Comparison of ENCODE assay signal across 11 cellular contexts in genomic region chr19:3046621-3047306, GRCh38. TPM values are rescaled to one million over a fixed set of nuclear protein-coding genes. Genes with fewer than 3 reads are reported as not detected.
A peak's percentile ranks its signal among the peaks of the same experiment; 100 is the strongest.
DNase-seq lines count a peak whose midpoint lies in the region; ATAC-seq, FAIRE-seq and TF ChIP-seq lines count a peak whose summit lies in the region.
"Had no signal": no experiment of that assay in that cellular context is flagged by ENCODE, and none has a peak within 500 bp of the region (broad histone marks: within the 10 kb centered on the region; RNA-seq: fewer than 3 reads in every experiment).

No MANE protein-coding gene starts in this region.

- no peaks in the 10 kb centered on the region for H3K9me3 Mint-ChIP-seq in natural killer cell treated with Interleukin-12 subunit alpha and Interleukin-12 subunit beta and Interleukin-15 and Interleukin-18, amount 100 ng/mL, for 72 hours
- H3K9me3 Mint-ChIP-seq in activated CD8-positive, alpha-beta T cell treated with anti-CD3 and anti-CD28 coated beads for 36 hours: no peaks in the 10 kb centered on the region

- POLR2A ChIA-PET in K562 (lab: Yijun Ruan, JAX): interaction anchor here (0.6 to 1.6 kb wide), 5 partner anchors 11 to 740 kb away, joined by 3 to 8 read pairs (median 3); no protein-coding TSS in a partner anchor
- POLR2A ChIA-PET in activated CD8-positive, alpha-beta T cell treated with anti-CD3 and anti-CD28 coated beads for 36 hours (lab: Charles Lee): interaction anchor here (0.9 kb wide), 1 partner anchor 11 kb away, joined by 3 read pairs; no protein-coding TSS in a partner anchor

- ATAC-seq in K562: peak; percentile 25
- ATAC-seq in natural killer cell treated with Interleukin-12 subunit alpha and Interleukin-12 subunit beta and Interleukin-15 and Interleukin-18, amount 100 ng/mL, for 72 hours: no peak
- ATAC-seq in activated CD8-positive, alpha-beta T cell treated with anti-CD3 and anti-CD28 coated beads for 36 hours: no peak

- no peak for TF ChIP-seq RAD21 in K562 (CRISPR knock-in tag; conservative IDR thresholded peaks at IDR 0.05 in 1 of 2, IDR thresholded peaks at IDR 0.05 in 1 of 2)

- peaks cover 6 to 11% of the 10 kb centered on the region in 2 donors for H3K4me1 Mint-ChIP-seq in natural killer cell treated with Interleukin-12 subunit alpha and Interleukin-12 subunit beta and Interleukin-15 and Interleukin-18, amount 100 ng/mL, for 72 hours (ENCODE audit: low read depth in 2 of 2)
- H3K4me1 Mint-ChIP-seq in activated CD8-positive, alpha-beta T cell treated with anti-CD3 and anti-CD28 coated beads for 36 hours (ENCODE audit: low read depth): peaks cover 12% of the 10 kb centered on the region

- 10% methylated on average over 18 of the region's 33 CpGs for WGBS in K562 (ENCODE audit: insufficient coverage, low coverage, missing lambda C conversion rate)
- 0 to 1% methylated on average over 17 to 19 of the region's 33 CpGs for WGBS in mesodermal cell (ENCODE audit: insufficient coverage in 2 of 2), 2 experiments
- WGBS in lower leg skin, 2 donors: 21 to 26% methylated on average over 6 to 8 of the region's 33 CpGs

- no peak overlapping the region for H3K27ac ChIP-seq in ACC112 (ENCODE audit: low read depth, low read length)
- peak overlapping the region; percentile 77 for H3K27ac ChIP-seq in K562 (ENCODE audit: extremely low read depth, low read depth, low read length)
- no peak overlapping the region for H3K27ac ChIP-seq in mesodermal cell (ENCODE audit: low read depth, low read length, severe bottlenecking)

- H3K9me1 ChIP-seq in K562 (ENCODE audit: control insufficient read depth, insufficient read depth, low read length): no peaks in the 10 kb centered on the region

- BruUV-seq in K562 (replicated peaks; lab: Mats Ljungman, UMichigan): no TSS peak

- H3K79me2 ChIP-seq in ACC112 (ENCODE audit: control insufficient read depth, insufficient read depth, low read length, unreplicated experiment) (no peaks in the 10 kb centered on the region), K562 (ENCODE audit: control insufficient read depth, insufficient read depth, low read length) (no peaks in the 10 kb centered on the region)

- H4K20me1 ChIP-seq in K562 (replicated peaks; ENCODE audit: control insufficient read depth, insufficient read depth, low read length): no peaks in the 10 kb centered on the region

- H3K36me3 ChIP-seq in ACC112 (ENCODE audit: insufficient read depth, low read length) (no peaks in the 10 kb centered on the region), K562 (ENCODE audit: control insufficient read depth, insufficient read depth, low read length) (no peaks in the 10 kb centered on the region), mesodermal cell (ENCODE audit: control insufficient read depth, insufficient read depth, low read length) (no peaks in the 10 kb centered on the region)

- intact Hi-C loops in K562 (cut with micrococcal nuclease): no loop called here
- intact Hi-C loops in lower leg skin (cut with DNase I; ENCODE audit: low total_unique reads): no loop called here
- intact Hi-C loops in activated CD8-positive, alpha-beta T cell treated with anti-CD3 and anti-CD28 coated beads for 36 hours (cut with micrococcal nuclease): no loop called here

- H3K9me3 ChIP-seq in K562 (replicated peaks; ENCODE audit: control insufficient read depth, insufficient read depth, low read depth, low read length): no peaks in the 10 kb centered on the region
- H3K9me3 ChIP-seq in mesodermal cell (ENCODE audit: control insufficient read depth, low read length): no peaks in the 10 kb centered on the region

- CTCF ChIA-PET in K562 (lab: Yijun Ruan, JAX; ENCODE audit: low intra/inter-chr PET ratio): no interaction called here
- CTCF ChIA-PET in activated CD8-positive, alpha-beta T cell treated with anti-CD3 and anti-CD28 coated beads for 36 hours (lab: Charles Lee): interaction anchor here (1.4 kb wide), 1 partner anchor 11 kb away, joined by 3 read pairs; no protein-coding TSS in a partner anchor

- TF ChIP-seq EP300 in K562 (IDR thresholded peaks at IDR 0.05; ENCODE audit: low read length): no peak

- no peak for FAIRE-seq in K562 (lab: Jason Lieb, UNC)
- FAIRE-seq: bronchial epithelial cell had no signal

- no peak overlapping the region for H3K4me3 Mint-ChIP-seq in natural killer cell treated with Interleukin-12 subunit alpha and Interleukin-12 subunit beta and Interleukin-15 and Interleukin-18, amount 100 ng/mL, for 72 hours
- H3K4me3 Mint-ChIP-seq in activated CD8-positive, alpha-beta T cell treated with anti-CD3 and anti-CD28 coated beads for 36 hours: no peak overlapping the region

- H3K4me2 ChIP-seq in K562 (ENCODE audit: insufficient read depth, low read length): no peak overlapping the region

- H3K27me3 ChIP-seq in ACC112 (ENCODE audit: insufficient read depth, low read length): no peaks in the 10 kb centered on the region
- no peaks in the 10 kb centered on the region for H3K27me3 ChIP-seq in K562 (ENCODE audit: control insufficient read depth in 2 of 2, insufficient read depth in 2 of 2, low read length in 2 of 2)

- no peak overlapping the region for H2AFZ ChIP-seq in ACC112 (ENCODE audit: low read length, unreplicated experiment)
- peak overlapping the region; percentile 81 for H2AFZ ChIP-seq in K562 (ENCODE audit: low read depth, low read length)

- H3K4me3 ChIP-seq in ACC112 (ENCODE audit: low read depth, low read length): peak overlapping the region; percentile 69; the same call in 1 of the 2 replicates
- peak overlapping the region; percentile 43 for H3K4me3 ChIP-seq in K562
- H3K4me3 ChIP-seq in mesodermal cell (ENCODE audit: extremely low read depth, insufficient read depth, low read length, poor library complexity, severe bottlenecking): peak overlapping the region; percentile 30
- H3K4me3 ChIP-seq in lower leg skin (ENCODE audit: low read depth, poor library complexity, severe bottlenecking): no peak overlapping the region
- H3K4me3 ChIP-seq: lung had no signal

- H3K27me3 Mint-ChIP-seq in natural killer cell treated with Interleukin-12 subunit alpha and Interleukin-12 subunit beta and Interleukin-15 and Interleukin-18, amount 100 ng/mL, for 72 hours: peaks cover 0 to 11% of the 10 kb centered on the region in 2 donors
- H3K27me3 Mint-ChIP-seq in activated CD8-positive, alpha-beta T cell treated with anti-CD3 and anti-CD28 coated beads for 36 hours: no peaks in the 10 kb centered on the region

- TF ChIP-seq POLR2A in K562 (conservative IDR thresholded peaks at IDR 0.05) (no peak), lower leg skin (IDR thresholded peaks at IDR 0.05) (no peak)

- no peaks in the 10 kb centered on the region for H3K4me1 ChIP-seq in ACC112 (ENCODE audit: control insufficient read depth, insufficient read depth, low read length, unreplicated experiment)
- peaks cover 12 to 38% of the 10 kb centered on the region in 2 experiments for H3K4me1 ChIP-seq in K562 (replicated peaks in 1 of 2; ENCODE audit: control insufficient read depth in 2 of 2, insufficient read depth in 2 of 2, low read length in 2 of 2)
- H3K4me1 ChIP-seq in mesodermal cell (ENCODE audit: control insufficient read depth, insufficient read depth, low read length, poor library complexity, severe bottlenecking): no peaks in the 10 kb centered on the region

- TF ChIP-seq CTCF in K562 (IDR thresholded peaks at IDR 0.05 in 2 of 3, conservative IDR thresholded peaks at IDR 0.05 in 1 of 3; ENCODE audit: insufficient read depth in 2 of 3, low read depth in 1 of 3, low read length in 3 of 3) (no peak), lower leg skin (IDR thresholded peaks at IDR 0.05) (no peak)
- TF ChIP-seq CTCF in activated CD8-positive, alpha-beta T cell treated with anti-CD3 and anti-CD28 coated beads for 36 hours (IDR thresholded peaks at IDR 0.05): no peak

- DNase-seq in NCI-H1417 treated with DMSO at 0.1 percent for 48 hours (lab: John Stamatoyannopoulos, UW) (peak; percentile 77), K562 (ENCODE audit: extremely low read depth in 1 of 4, low spot score in 3 of 4) (peak; percentile 77 to 84 (median 82)), ecto neural progenitor cell (ENCODE audit: low spot score) (no peak), lower leg skin (ENCODE audit: low spot score in 2 of 2) (no peak)
- no peak for DNase-seq in natural killer cell treated with Interleukin-12 subunit alpha and Interleukin-12 subunit beta and Interleukin-15 and Interleukin-18, amount 100 ng/mL, for 72 hours (ENCODE audit: low spot score)
- DNase-seq in activated CD8-positive, alpha-beta T cell treated with anti-CD3 and anti-CD28 coated beads for 36 hours: no peak

- no peak overlapping the region for H3K27ac Mint-ChIP-seq in natural killer cell treated with Interleukin-12 subunit alpha and Interleukin-12 subunit beta and Interleukin-15 and Interleukin-18, amount 100 ng/mL, for 72 hours
- H3K27ac Mint-ChIP-seq in activated CD8-positive, alpha-beta T cell treated with anti-CD3 and anti-CD28 coated beads for 36 hours: no peak overlapping the region

- peak overlapping the region in 1 of 2 experiments; percentile 67; a peak in 2 of 4 replicates for H3K9ac ChIP-seq in K562 (ENCODE audit: insufficient read depth in 1 of 2, low read depth in 2 of 2, low read length in 2 of 2)

- H3K36me3 Mint-ChIP-seq in natural killer cell treated with Interleukin-12 subunit alpha and Interleukin-12 subunit beta and Interleukin-15 and Interleukin-18, amount 100 ng/mL, for 72 hours: no peaks in the 10 kb centered on the region
- no peaks in the 10 kb centered on the region for H3K36me3 Mint-ChIP-seq in activated CD8-positive, alpha-beta T cell treated with anti-CD3 and anti-CD28 coated beads for 36 hours (ENCODE audit: low read depth)

- in situ Hi-C loops in K562 (cut with MboI): no loop called here

RNA-seq across cellular contexts. Expression of gene TLE5, which starts 15.5 kb away (rescaled TPM):
- 147 and 335 TPM in 2 replicates for total RNA-seq in K562 (2011; cell fraction: chromatin; rRNA removed; ENCODE audit: low replicate concordance)
- 259 and 282 TPM in 2 replicates for total RNA-seq in K562 (2011; cell fraction: nucleolus; rRNA removed)
- 209 and 242 TPM in 2 replicates for total RNA-seq in K562 (2011; cell fraction: nucleoplasm; rRNA removed)
- total RNA-seq in K562 (2014; rRNA removed): 264 and 355 TPM in 2 replicates
- total RNA-seq in K562 (2014; rRNA removed; fragmentation: Illumina TruSeq; extraction: Trizol): 75.8 and 89.1 TPM in 2 replicates
- 172 and 178 TPM in 2 replicates for total RNA-seq in K562 (2015; rRNA removed; fragmentation: Illumina TruSeq; extraction: Trizol)
- 347 and 360 TPM in 2 replicates for total RNA-seq in K562 (2021)
- 280 and 366 TPM in 2 replicates for polyA plus RNA-seq in K562 (2011; rRNA removed)
- polyA plus RNA-seq in K562 (2011; cell fraction: cytosol; rRNA removed): 357 and 770 TPM in 2 replicates
- 343 and 561 TPM in 2 replicates for polyA plus RNA-seq in K562 (2011; cell fraction: nucleus; rRNA removed)
- polyA plus RNA-seq in K562 (2012): 396 and 430 TPM in 2 replicates
- 235 and 381 TPM in 2 replicates for polyA plus RNA-seq in K562 (2014; fragmentation: Illumina TruSeq; extraction: Trizol)
- polyA plus RNA-seq in K562 (2014; fragmentation: Nextera tagmentation; extraction: Ambion mirVana): 1 to 10 TPM; 2.0 to 6.2 TPM
- polyA plus RNA-seq in K562 (2014; rRNA removed): 316 and 334 TPM in 2 replicates
- 222 and 305 TPM in 2 replicates for polyA minus RNA-seq in K562 (2011; rRNA and poly(A)+ RNA removed)
- 290 and 401 TPM in 2 replicates for polyA minus RNA-seq in K562 (2011; cell fraction: cytosol; rRNA and poly(A)+ RNA removed)
- polyA minus RNA-seq in K562 (2011; cell fraction: nucleus; rRNA and poly(A)+ RNA removed): 64.5 and 71.5 TPM in 2 replicates
- 258 TPM for polyA plus RNA-seq in mesodermal cell (2013, experiment 1 of 2)
- polyA plus RNA-seq in mesodermal cell (2013, experiment 2 of 2): 274 TPM
- 100 to 1,000 TPM; 329 to 533 (median 387) TPM for total RNA-seq in lower leg skin
- 100 to 1,000 TPM; 242 to 309 TPM for total RNA-seq in natural killer cell treated with Interleukin-12 subunit alpha and Interleukin-12 subunit beta and Interleukin-15 and Interleukin-18, amount 100 ng/mL, for 72 hours
- total RNA-seq in activated CD8-positive, alpha-beta T cell treated with anti-CD3 and anti-CD28 coated beads for 36 hours: 100 to 1,000 TPM; 283 to 296 TPM

RNA-seq across cellular contexts. Expression of gene TLE2, which starts 17.7 kb away (rescaled TPM):
- 30.9 and 72.5 TPM in 2 replicates for total RNA-seq in K562 (2011; cell fraction: chromatin; rRNA removed; ENCODE audit: low replicate concordance)
- 30.0 and 48.0 TPM in 2 replicates for total RNA-seq in K562 (2011; cell fraction: nucleolus; rRNA removed)
- total RNA-seq in K562 (2011; cell fraction: nucleoplasm; rRNA removed): 19.1 and 21.2 TPM in 2 replicates
- total RNA-seq in K562 (2014; rRNA removed) (5.5 and 6.4 TPM in 2 replicates), K562 (2014; rRNA removed; fragmentation: Illumina TruSeq; extraction: Trizol) (2.4 and 2.7 TPM in 2 replicates), K562 (2015; rRNA removed; fragmentation: Illumina TruSeq; extraction: Trizol) (4.4 and 4.5 TPM in 2 replicates), K562 (2021) (13.1 and 15.2 TPM in 2 replicates), lower leg skin (10 to 100 TPM; 25.3 to 40.1 (median 33.5) TPM)
- polyA plus RNA-seq in K562 (2011; rRNA removed) (10.7 and 12.0 TPM in 2 replicates), K562 (2014; fragmentation: Illumina TruSeq; extraction: Trizol) (6.2 and 8.8 TPM in 2 replicates), K562 (2014; fragmentation: Nextera tagmentation; extraction: Ambion mirVana) (under 1 TPM; 0.35 to 0.53 TPM), K562 (2014; rRNA removed) (10.5 and 10.6 TPM in 2 replicates)
- 6.0 and 17.7 TPM in 2 replicates for polyA plus RNA-seq in K562 (2011; cell fraction: cytosol; rRNA removed)
- 34.3 and 67.6 TPM in 2 replicates for polyA plus RNA-seq in K562 (2011; cell fraction: nucleus; rRNA removed)
- 25.8 and 36.0 TPM in 2 replicates for polyA plus RNA-seq in K562 (2012)
- polyA minus RNA-seq in K562 (2011; rRNA and poly(A)+ RNA removed): 2.9 and 8.1 TPM in 2 replicates
- 10.4 and 11.6 TPM in 2 replicates for polyA minus RNA-seq in K562 (2011; cell fraction: cytosol; rRNA and poly(A)+ RNA removed)
- polyA minus RNA-seq in K562 (2011; cell fraction: nucleus; rRNA and poly(A)+ RNA removed): 6.6 and 9.0 TPM in 2 replicates
- polyA plus RNA-seq in mesodermal cell (2013, experiment 1 of 2): 3.1 TPM
- polyA plus RNA-seq in mesodermal cell (2013, experiment 2 of 2): 4.2 TPM
- total RNA-seq in natural killer cell treated with Interleukin-12 subunit alpha and Interleukin-12 subunit beta and Interleukin-15 and Interleukin-18, amount 100 ng/mL, for 72 hours: 1 to 10 TPM; 1.3 to 3.2 TPM
- total RNA-seq in activated CD8-positive, alpha-beta T cell treated with anti-CD3 and anti-CD28 coated beads for 36 hours: 1 to 10 TPM; 2.8 to 3.0 TPM
- total RNA-seq: HT1080 had no signal

RNA-seq across cellular contexts. Expression of gene GNA11, which starts 47.4 kb away (rescaled TPM):
- total RNA-seq in K562 (2011; cell fraction: chromatin; rRNA removed; ENCODE audit: low replicate concordance): 18.8 and 42.3 TPM in 2 replicates
- total RNA-seq in K562 (2011; cell fraction: nucleolus; rRNA removed): 20.7 and 22.8 TPM in 2 replicates
- total RNA-seq in K562 (2011; cell fraction: nucleoplasm; rRNA removed): 12.6 and 17.6 TPM in 2 replicates
- total RNA-seq in K562 (2014; rRNA removed) (14.5 and 19.3 TPM in 2 replicates), K562 (2014; rRNA removed; fragmentation: Illumina TruSeq; extraction: Trizol) (7.0 and 12.7 TPM in 2 replicates), K562 (2015; rRNA removed; fragmentation: Illumina TruSeq; extraction: Trizol) (13.4 and 16.5 TPM in 2 replicates), K562 (2021) (24.3 and 24.8 TPM in 2 replicates), lower leg skin (10 to 100 TPM; 42.5 to 63.8 (median 56.5) TPM)
- polyA plus RNA-seq in K562 (2011; rRNA removed) (3.6 and 9.7 TPM in 2 replicates), K562 (2014; fragmentation: Illumina TruSeq; extraction: Trizol) (23.5 and 24.5 TPM in 2 replicates), K562 (2014; fragmentation: Nextera tagmentation; extraction: Ambion mirVana) (under 1 TPM; 0.18 to 0.21 TPM), K562 (2014; rRNA removed) (16.6 and 18.2 TPM in 2 replicates)
- 11.1 and 14.7 TPM in 2 replicates for polyA plus RNA-seq in K562 (2011; cell fraction: cytosol; rRNA removed)
- polyA plus RNA-seq in K562 (2011; cell fraction: nucleus; rRNA removed): 18.1 and 22.6 TPM in 2 replicates
- polyA plus RNA-seq in K562 (2012): 22.6 and 23.5 TPM in 2 replicates
- 1.6 and 10.8 TPM in 2 replicates for polyA minus RNA-seq in K562 (2011; rRNA and poly(A)+ RNA removed)
- 10.8 and 11.5 TPM in 2 replicates for polyA minus RNA-seq in K562 (2011; cell fraction: cytosol; rRNA and poly(A)+ RNA removed)
- polyA minus RNA-seq in K562 (2011; cell fraction: nucleus; rRNA and poly(A)+ RNA removed): 4.6 and 5.7 TPM in 2 replicates
- polyA plus RNA-seq in mesodermal cell (2013, experiment 1 of 2): 23.3 TPM
- polyA plus RNA-seq in mesodermal cell (2013, experiment 2 of 2): 19.4 TPM
- 1 to 10 TPM in 1 of 2 donors, under 1 TPM in 1; 1.00 to 1.3 TPM for total RNA-seq in natural killer cell treated with Interleukin-12 subunit alpha and Interleukin-12 subunit beta and Interleukin-15 and Interleukin-18, amount 100 ng/mL, for 72 hours
- total RNA-seq in activated CD8-positive, alpha-beta T cell treated with anti-CD3 and anti-CD28 coated beads for 36 hours: 1 to 10 TPM; 5.2 to 5.4 TPM

Comparison
In these comparisons a context has a peak if more than half of its experiments do, and no peak if none do; other contexts are left out.
1. DNase-seq: peak in NCI-H1417 treated with DMSO at 0.1 percent for 48 hours (single experiment) and K562 (4 of 4); none in ecto neural progenitor cell (single experiment), lower leg skin (0 of 2), natural killer cell treated with Interleukin-12 subunit alpha and Interleukin-12 subunit beta and Interleukin-15 and Interleukin-18, amount 100 ng/mL, for 72 hours (single experiment) and activated CD8-positive, alpha-beta T cell treated with anti-CD3 and anti-CD28 coated beads for 36 hours (single experiment).